Comparison of ENCODE assay signal across 12 cellular contexts in the genomic region with DNA sequence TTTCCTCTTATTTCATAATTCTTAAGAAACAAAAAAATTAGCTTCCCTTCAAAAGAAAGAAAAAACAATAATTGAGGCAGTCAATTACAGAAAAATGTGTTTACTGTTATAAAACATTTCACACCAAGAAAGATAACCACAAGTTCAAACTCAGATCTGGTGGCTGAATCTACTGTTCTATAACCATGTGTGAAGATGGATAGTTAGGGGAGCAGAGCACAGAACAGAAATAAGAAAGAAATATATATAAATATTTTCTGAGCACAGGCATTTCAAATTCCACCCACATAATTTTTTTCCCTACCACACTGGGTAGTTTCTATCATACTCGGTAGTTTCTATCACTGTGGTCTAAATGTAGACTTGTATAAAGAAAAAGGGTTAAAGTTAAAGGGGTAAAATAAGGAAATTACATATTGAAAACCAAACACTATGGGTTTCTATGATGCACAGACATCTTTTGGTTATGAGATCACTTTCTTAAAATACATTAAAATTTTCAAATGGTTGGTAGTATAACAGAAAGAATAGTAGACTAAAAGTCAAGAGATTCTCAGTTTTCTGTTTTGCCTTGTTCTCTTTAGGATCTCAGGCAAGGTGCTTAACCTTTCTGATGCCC. TPM values are rescaled to one million over a fixed set of nuclear protein-coding genes. Genes with fewer than 3 reads are reported as not detected.
DNase-seq lines count a peak whose midpoint lies in the region; ATAC-seq and TF ChIP-seq lines count a peak whose summit lies in the region.
"Had no signal": no experiment of that assay in that cellular context is flagged by ENCODE, and none has a peak within 500 bp of the region (broad histone marks: within the 10 kb centered on the region; RNA-seq: fewer than 3 reads in every experiment).

No MANE protein-coding gene starts in this region.

- no peaks in the 10 kb centered on the region for H3K27me3 ChIP-seq in right atrium auricular region
- no peaks in the 10 kb centered on the region for H3K27me3 ChIP-seq in thyroid gland
- peaks cover 38% of the 10 kb centered on the region for H3K27me3 ChIP-seq in neural progenitor cell

- TF ChIP-seq POLR2A in thyroid gland (IDR thresholded peaks at IDR 0.05) = no peak

- H3K79me2 ChIP-seq in neural progenitor cell (ENCODE audit: low read depth) = no peaks in the 10 kb centered on the region

- WGBS in thyroid gland, 2 donors = 72 to 91% methylated on average over 1 of the region's 1 CpG

- no peak overlapping the region for H3K4me2 ChIP-seq in neural progenitor cell
- H3K4me2 ChIP-seq: smooth muscle cell had no signal

- no peaks in the 10 kb centered on the region for H3F3A ChIP-seq in neural progenitor cell (ENCODE audit: low read depth)

- peaks cover 23 to 42% of the 10 kb centered on the region in 2 donors for H3K4me1 Mint-ChIP-seq in effector memory CD8-positive, alpha-beta T cell (ENCODE audit: low read depth in 2 of 2)
- no peaks in the 10 kb centered on the region for H3K4me1 Mint-ChIP-seq in neural progenitor cell
- H3K4me1 Mint-ChIP-seq: nephron had no signal

- no peak overlapping the region for H2AFZ ChIP-seq in neural progenitor cell (replicated peaks)

- no peaks in the 10 kb centered on the region for H3K36me3 ChIP-seq in right atrium auricular region
- H3K36me3 ChIP-seq in thyroid gland = no peaks in the 10 kb centered on the region
- no peaks in the 10 kb centered on the region for H3K36me3 ChIP-seq in neural progenitor cell

- H4K20me1 ChIP-seq in neural progenitor cell (ENCODE audit: low read depth) = no peaks in the 10 kb centered on the region

- H3K4me3 ChIP-seq in right atrium auricular region = no peak overlapping the region
- no peak overlapping the region for H3K4me3 ChIP-seq in thyroid gland (replicated peaks in 1 of 3)
- no peak overlapping the region for H3K4me3 ChIP-seq in neural progenitor cell
- H3K4me3 ChIP-seq: smooth muscle cell had no signal

- H3K4me1 ChIP-seq in right atrium auricular region (no peaks in the 10 kb centered on the region), thyroid gland (peaks cover 0 to 10% of the 10 kb centered on the region in 2 donors), neural progenitor cell (no peaks in the 10 kb centered on the region)

- ATAC-seq in GM18498 (IDR thresholded peaks at IDR 0.05; ENCODE audit: unreplicated experiment) (peak; percentile 53), GM19468 (IDR thresholded peaks at IDR 0.05; ENCODE audit: extremely low read depth, unreplicated experiment) (peak; percentile 35), HG03378 (IDR thresholded peaks at IDR 0.05; ENCODE audit: unreplicated experiment) (peak; percentile 71), GM19397 (IDR thresholded peaks at IDR 0.05; ENCODE audit: unreplicated experiment) (no peak)
- ATAC-seq in effector memory CD8-positive, alpha-beta T cell (replicated peaks) = peak; percentile 69

- H3K36me3 Mint-ChIP-seq in effector memory CD8-positive, alpha-beta T cell (ENCODE audit: insufficient read depth) = peaks cover 3% of the 10 kb centered on the region
- no peaks in the 10 kb centered on the region for H3K36me3 Mint-ChIP-seq in neural progenitor cell

- H3K9me3 Mint-ChIP-seq in effector memory CD8-positive, alpha-beta T cell = peaks cover 0 to 2% of the 10 kb centered on the region in 2 donors
- no peaks in the 10 kb centered on the region for H3K9me3 Mint-ChIP-seq in neural progenitor cell
- H3K9me3 Mint-ChIP-seq: nephron had no signal

- no peaks in the 10 kb centered on the region for H3K27me3 Mint-ChIP-seq in effector memory CD8-positive, alpha-beta T cell
- H3K27me3 Mint-ChIP-seq in neural progenitor cell (ENCODE audit: insufficient read depth, low read depth) = no peaks in the 10 kb centered on the region

- intact Hi-C loops in thyroid gland (cut with DNase I) = no loop called here

- no peak for TF ChIP-seq CTCF in right atrium auricular region (IDR thresholded peaks at IDR 0.05)
- TF ChIP-seq CTCF in thyroid gland (IDR thresholded peaks at IDR 0.05) = no peak
- no peak for TF ChIP-seq CTCF in neural progenitor cell (IDR thresholded peaks at IDR 0.05)

- no peak for DNase-seq in effector memory CD8-positive, alpha-beta T cell
- no peak for DNase-seq in right atrium auricular region (ENCODE audit: low spot score)
- DNase-seq in thyroid gland = no peak
- no peak for DNase-seq in neural progenitor cell (ENCODE audit: low spot score)

- H3K9ac ChIP-seq in neural progenitor cell = no peak overlapping the region

- peak overlapping the region in 1 of 2 donors; percentile 68 for H3K4me3 Mint-ChIP-seq in effector memory CD8-positive, alpha-beta T cell
- no peak overlapping the region for H3K4me3 Mint-ChIP-seq in neural progenitor cell
- H3K4me3 Mint-ChIP-seq: nephron had no signal

- H3K27ac Mint-ChIP-seq in effector memory CD8-positive, alpha-beta T cell = no peak overlapping the region
- H3K27ac Mint-ChIP-seq in neural progenitor cell = no peak overlapping the region
- H3K27ac Mint-ChIP-seq: nephron had no signal

- H3K9me3 ChIP-seq in right atrium auricular region (no peaks in the 10 kb centered on the region), thyroid gland (no peaks in the 10 kb centered on the region), neural progenitor cell (ENCODE audit: low read depth) (no peaks in the 10 kb centered on the region)

- no peak overlapping the region for H3K27ac ChIP-seq in right atrium auricular region
- no peak overlapping the region for H3K27ac ChIP-seq in thyroid gland
- H3K27ac ChIP-seq in neural progenitor cell = no peak overlapping the region
- H3K27ac ChIP-seq: C4-2B, RWPE1 had no signal

RNA-seq across cellular contexts. Expression of a gene that starts 10.8 kb away (rescaled TPM):
- total RNA-seq in right atrium auricular region (10 to 100 TPM in 1 of 2 donors, 1 to 10 TPM in 1; 7.3 to 13.0 TPM), thyroid gland (10 to 100 TPM; 46.8 to 68.4 (median 47.8) TPM), neural progenitor cell (ENCODE audit: low replicate concordance) (0.82 and 1.5 TPM in 2 replicates)
